In genomic region chr4:17009871-17010367, GRCh38 we compare ENCODE assay signal across 1 cellular context.
TF ChIP-seq lines count a peak whose summit lies in the region.

No MANE protein-coding gene starts in this region.

TF ChIP-seq in GM23338, 12 proteins besides CTCF, POLR2A, EP300 and RAD21 (continued from another document):
- TF ChIP-seq, protein P1, sequence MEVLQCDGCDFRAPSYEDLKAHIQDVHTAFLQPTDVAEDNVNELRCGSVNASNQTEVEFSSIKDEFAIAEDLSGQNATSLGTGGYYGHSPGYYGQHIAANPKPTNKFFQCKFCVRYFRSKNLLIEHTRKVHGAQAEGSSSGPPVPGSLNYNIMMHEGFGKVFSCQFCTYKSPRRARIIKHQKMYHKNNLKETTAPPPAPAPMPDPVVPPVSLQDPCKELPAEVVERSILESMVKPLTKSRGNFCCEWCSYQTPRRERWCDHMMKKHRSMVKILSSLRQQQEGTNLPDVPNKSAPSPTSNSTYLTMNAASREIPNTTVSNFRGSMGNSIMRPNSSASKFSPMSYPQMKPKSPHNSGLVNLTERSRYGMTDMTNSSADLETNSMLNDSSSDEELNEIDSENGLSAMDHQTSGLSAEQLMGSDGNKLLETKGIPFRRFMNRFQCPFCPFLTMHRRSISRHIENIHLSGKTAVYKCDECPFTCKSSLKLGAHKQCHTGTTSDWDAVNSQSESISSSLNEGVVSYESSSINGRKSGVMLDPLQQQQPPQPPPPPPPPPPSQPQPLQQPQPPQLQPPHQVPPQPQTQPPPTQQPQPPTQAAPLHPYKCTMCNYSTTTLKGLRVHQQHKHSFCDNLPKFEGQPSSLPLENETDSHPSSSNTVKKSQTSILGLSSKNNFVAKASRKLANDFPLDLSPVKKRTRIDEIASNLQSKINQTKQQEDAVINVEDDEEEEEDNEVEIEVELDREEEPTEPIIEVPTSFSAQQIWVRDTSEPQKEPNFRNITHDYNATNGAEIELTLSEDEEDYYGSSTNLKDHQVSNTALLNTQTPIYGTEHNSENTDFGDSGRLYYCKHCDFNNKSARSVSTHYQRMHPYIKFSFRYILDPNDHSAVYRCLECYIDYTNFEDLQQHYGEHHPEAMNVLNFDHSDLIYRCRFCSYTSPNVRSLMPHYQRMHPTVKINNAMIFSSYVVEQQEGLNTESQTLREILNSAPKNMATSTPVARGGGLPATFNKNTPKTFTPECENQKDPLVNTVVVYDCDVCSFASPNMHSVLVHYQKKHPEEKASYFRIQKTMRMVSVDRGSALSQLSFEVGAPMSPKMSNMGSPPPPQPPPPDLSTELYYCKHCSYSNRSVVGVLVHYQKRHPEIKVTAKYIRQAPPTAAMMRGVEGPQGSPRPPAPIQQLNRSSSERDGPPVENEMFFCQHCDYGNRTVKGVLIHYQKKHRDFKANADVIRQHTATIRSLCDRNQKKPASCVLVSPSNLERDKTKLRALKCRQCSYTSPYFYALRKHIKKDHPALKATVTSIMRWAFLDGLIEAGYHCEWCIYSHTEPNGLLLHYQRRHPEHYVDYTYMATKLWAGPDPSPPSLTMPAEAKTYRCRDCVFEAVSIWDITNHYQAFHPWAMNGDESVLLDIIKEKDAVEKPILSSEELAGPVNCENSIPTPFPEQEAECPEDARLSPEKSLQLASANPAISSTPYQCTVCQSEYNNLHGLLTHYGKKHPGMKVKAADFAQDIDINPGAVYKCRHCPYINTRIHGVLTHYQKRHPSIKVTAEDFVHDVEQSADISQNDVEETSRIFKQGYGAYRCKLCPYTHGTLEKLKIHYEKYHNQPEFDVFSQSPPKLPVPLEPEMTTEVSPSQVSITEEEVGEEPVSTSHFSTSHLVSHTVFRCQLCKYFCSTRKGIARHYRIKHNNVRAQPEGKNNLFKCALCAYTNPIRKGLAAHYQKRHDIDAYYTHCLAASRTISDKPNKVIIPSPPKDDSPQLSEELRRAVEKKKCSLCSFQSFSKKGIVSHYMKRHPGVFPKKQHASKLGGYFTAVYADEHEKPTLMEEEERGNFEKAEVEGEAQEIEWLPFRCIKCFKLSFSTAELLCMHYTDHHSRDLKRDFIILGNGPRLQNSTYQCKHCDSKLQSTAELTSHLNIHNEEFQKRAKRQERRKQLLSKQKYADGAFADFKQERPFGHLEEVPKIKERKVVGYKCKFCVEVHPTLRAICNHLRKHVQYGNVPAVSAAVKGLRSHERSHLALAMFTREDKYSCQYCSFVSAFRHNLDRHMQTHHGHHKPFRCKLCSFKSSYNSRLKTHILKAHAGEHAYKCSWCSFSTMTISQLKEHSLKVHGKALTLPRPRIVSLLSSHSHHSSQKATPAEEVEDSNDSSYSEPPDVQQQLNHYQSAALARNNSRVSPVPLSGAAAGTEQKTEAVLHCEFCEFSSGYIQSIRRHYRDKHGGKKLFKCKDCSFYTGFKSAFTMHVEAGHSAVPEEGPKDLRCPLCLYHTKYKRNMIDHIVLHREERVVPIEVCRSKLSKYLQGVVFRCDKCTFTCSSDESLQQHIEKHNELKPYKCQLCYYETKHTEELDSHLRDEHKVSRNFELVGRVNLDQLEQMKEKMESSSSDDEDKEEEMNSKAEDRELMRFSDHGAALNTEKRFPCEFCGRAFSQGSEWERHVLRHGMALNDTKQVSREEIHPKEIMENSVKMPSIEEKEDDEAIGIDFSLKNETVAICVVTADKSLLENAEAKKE (CRISPR knock-in tag; IDR thresholded peaks at IDR 0.05): no peak
- TF ChIP-seq ZNF331 (CRISPR knock-in tag; IDR thresholded peaks at IDR 0.05; ENCODE audit: low read depth): no peak
- no peak for TF ChIP-seq JUNB (IDR thresholded peaks at IDR 0.05; ENCODE audit: unreplicated experiment)
- TF ChIP-seq, protein P2, sequence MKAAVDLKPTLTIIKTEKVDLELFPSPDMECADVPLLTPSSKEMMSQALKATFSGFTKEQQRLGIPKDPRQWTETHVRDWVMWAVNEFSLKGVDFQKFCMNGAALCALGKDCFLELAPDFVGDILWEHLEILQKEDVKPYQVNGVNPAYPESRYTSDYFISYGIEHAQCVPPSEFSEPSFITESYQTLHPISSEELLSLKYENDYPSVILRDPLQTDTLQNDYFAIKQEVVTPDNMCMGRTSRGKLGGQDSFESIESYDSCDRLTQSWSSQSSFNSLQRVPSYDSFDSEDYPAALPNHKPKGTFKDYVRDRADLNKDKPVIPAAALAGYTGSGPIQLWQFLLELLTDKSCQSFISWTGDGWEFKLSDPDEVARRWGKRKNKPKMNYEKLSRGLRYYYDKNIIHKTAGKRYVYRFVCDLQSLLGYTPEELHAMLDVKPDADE (IDR thresholded peaks at IDR 0.05): no peak
- TF ChIP-seq EZH2 (IDR thresholded peaks at IDR 0.05; ENCODE audit: low read depth, unreplicated experiment): no peak
- no peak for TF ChIP-seq CREB1 (CRISPR knock-in tag; IDR thresholded peaks at IDR 0.05; ENCODE audit: low read depth)
- TF ChIP-seq POLR2AphosphoS5 (IDR thresholded peaks at IDR 0.05; ENCODE audit: low read depth): no peak
- TF ChIP-seq NANOG (IDR thresholded peaks at IDR 0.05; ENCODE audit: borderline replicate concordance): no peak
- no peak for TF ChIP-seq ZNF114 (CRISPR knock-in tag; IDR thresholded peaks at IDR 0.05)
- TF ChIP-seq EZH2phosphoT487 (IDR thresholded peaks at IDR 0.05; ENCODE audit: unreplicated experiment): no peak
- no peak for TF ChIP-seq REST (IDR thresholded peaks at IDR 0.05; ENCODE audit: unreplicated experiment)
TF ChIP-seq in GM23338: peak in this region for 0.
